In the genomic region with DNA sequence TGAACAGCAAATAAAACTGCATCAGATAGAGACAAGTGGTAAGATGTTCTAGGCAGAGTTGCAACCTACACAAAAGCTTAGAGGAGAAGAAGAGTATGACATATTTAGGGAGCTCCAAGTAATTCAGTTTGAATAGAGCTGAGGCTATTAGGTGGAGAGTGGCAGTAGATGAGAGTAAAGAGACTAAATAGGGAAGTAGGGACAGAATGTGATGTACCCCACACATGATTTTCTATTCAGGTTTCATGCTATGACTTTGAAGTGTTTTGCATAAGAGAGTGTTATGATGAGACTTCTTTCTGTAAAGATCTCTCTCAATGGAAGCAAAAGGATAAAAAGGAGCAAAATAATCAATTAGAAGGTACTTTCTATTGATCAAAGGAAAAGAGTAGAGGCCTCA, we compare ENCODE assay signal across 15 cellular contexts.
A peak's percentile ranks its signal among the peaks of the same experiment; 100 is the strongest.
DNase-seq lines count a peak whose midpoint lies in the region; ATAC-seq and TF ChIP-seq lines count a peak whose summit lies in the region.
"Had no signal": no experiment of that assay in that cellular context is flagged by ENCODE, and none has a peak within 500 bp of the region (broad histone marks: within the 10 kb centered on the region; RNA-seq: fewer than 3 reads in every experiment).

No MANE protein-coding gene starts in this region.

- H3K27ac ChIP-seq in right cardiac atrium (ENCODE audit: low read length): no peak overlapping the region
- H3K27ac ChIP-seq: epithelial cell of prostate, prostate gland had no signal

- no peak for TF ChIP-seq CTCF in lower leg skin (IDR thresholded peaks at IDR 0.05)

- ATAC-seq in GM18867 (IDR thresholded peaks at IDR 0.05; ENCODE audit: unreplicated experiment) (peak; percentile 100), GM21390 (IDR thresholded peaks at IDR 0.05; ENCODE audit: unreplicated experiment) (peak; percentile 91), HG02884 (IDR thresholded peaks at IDR 0.05; ENCODE audit: unreplicated experiment) (peak; percentile 95), HG03520 (IDR thresholded peaks at IDR 0.05; ENCODE audit: unreplicated experiment) (peak; percentile 97), right cardiac atrium (no peak)
- ATAC-seq: activated CD8-positive, alpha-beta T cell treated with anti-CD3 and anti-CD28 coated beads, Interleukin-2, amount 10 ng/mL, durations not matched to agents 7 days and 5 days; natural killer cell had no signal

- intact Hi-C loops in right cardiac atrium (cut with DNase I): no loop called here
- intact Hi-C loops in lower leg skin (cut with DNase I; ENCODE audit: low total_unique reads): no loop called here

- H3K9me3 ChIP-seq in right cardiac atrium (ENCODE audit: control insufficient read depth, low read length): no peaks in the 10 kb centered on the region
- H3K9me3 ChIP-seq: prostate gland had no signal

- H3K4me1 ChIP-seq in right cardiac atrium (ENCODE audit: control insufficient read depth, insufficient read depth, low read length): no peaks in the 10 kb centered on the region
- H3K4me1 ChIP-seq: prostate gland had no signal

- no peak for DNase-seq in DMS 273 treated with DMSO at 0.1 percent for 48 hours (lab: John Stamatoyannopoulos, UW)
- DNase-seq in MV-4-11 (lab: John Stamatoyannopoulos, UW): no peak
- DNase-seq in right cardiac atrium: no peak
- no peak for DNase-seq in lower leg skin (ENCODE audit: low spot score in 2 of 2)
- DNase-seq: activated CD8-positive, alpha-beta T cell treated with anti-CD3 and anti-CD28 coated beads, Interleukin-2, amount 10 ng/mL, durations not matched to agents 7 days and 5 days; IMR-90; natural killer cell; NCI-H1092 treated with DMSO at 0.1 percent for 48 hours; NCI-H226 had no signal

- no peaks in the 10 kb centered on the region for H3K27me3 ChIP-seq in right cardiac atrium (ENCODE audit: control insufficient read depth, insufficient read depth)

- TF ChIP-seq POLR2A in lower leg skin (IDR thresholded peaks at IDR 0.05): no peak

- H3K4me3 ChIP-seq in right cardiac atrium (ENCODE audit: low read length) (no peak overlapping the region), lower leg skin (ENCODE audit: low read depth, poor library complexity, severe bottlenecking) (no peak overlapping the region)
- H3K4me3 ChIP-seq: prostate gland had no signal

Comparison
In these comparisons a context has a peak if more than half of its experiments do, and no peak if none do; other contexts are left out.
1. ATAC-seq: peak in GM18867 (single experiment), GM21390 (single experiment), HG02884 (single experiment) and HG03520 (single experiment); none in right cardiac atrium (0 of 2).